7 cellular contexts compared by ENCODE assay signal in the genomic region with DNA sequence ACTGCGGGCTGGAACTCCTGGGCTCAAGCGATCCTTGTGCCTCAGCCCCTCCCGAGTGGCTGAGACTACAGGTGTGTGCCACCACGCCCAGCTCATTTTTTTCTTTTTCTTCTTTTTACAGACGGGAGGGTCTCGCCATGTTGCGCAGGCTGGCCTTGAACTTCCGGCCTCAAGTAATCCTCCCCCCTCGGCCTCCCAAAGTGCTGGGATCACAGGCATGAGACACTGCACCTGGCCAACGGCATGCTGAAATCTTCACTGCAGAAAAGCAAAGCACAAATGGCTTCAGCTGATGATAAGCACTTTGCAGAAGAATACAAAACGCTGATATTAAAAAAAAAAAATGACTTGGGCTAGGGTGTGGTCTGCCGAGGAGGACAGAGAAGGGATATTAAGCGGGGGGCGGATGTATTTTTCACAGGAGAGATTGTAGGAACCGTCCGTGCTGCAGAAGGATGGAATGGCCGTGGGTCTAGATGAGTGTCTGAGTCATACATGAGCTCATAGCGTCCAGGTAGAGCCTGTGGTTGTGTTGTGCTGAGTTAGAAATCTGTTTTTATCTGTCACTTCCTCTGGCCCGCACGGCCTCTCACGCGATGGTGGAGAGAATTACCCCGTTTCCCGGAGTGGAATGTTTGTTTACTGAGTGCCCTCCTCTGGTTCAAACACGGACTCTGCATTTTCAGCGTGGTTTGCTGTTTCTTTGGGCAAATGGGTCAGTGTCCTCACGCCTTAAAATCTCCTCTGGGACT. TPM values are rescaled to one million over a fixed set of nuclear protein-coding genes. Genes with fewer than 3 reads are reported as not detected.
DNase-seq lines count a peak whose midpoint lies in the region; ATAC-seq and TF ChIP-seq lines count a peak whose summit lies in the region.

No MANE protein-coding gene starts in this region.

- H3K4me1 ChIP-seq in uterus = no peaks in the 10 kb centered on the region

- no peaks in the 10 kb centered on the region for H3K27me3 ChIP-seq in uterus

- POLR2A ChIA-PET in activated naive CD8-positive, alpha-beta T cell treated with anti-CD3 and anti-CD28 coated beads, Interleukin-2, amount 10 ng/mL, durations not matched to agents 7 days and 5 days (lab: Charles Lee) = no interaction called here

- no peak overlapping the region for H3K27ac ChIP-seq in uterus

- DNase-seq in SIG-M5 (lab: John Stamatoyannopoulos, UW) (peak; percentile 0), G401 (ENCODE audit: low spot score) (no peak), uterus (no peak)
- peak; percentile 38 for DNase-seq in activated naive CD8-positive, alpha-beta T cell treated with anti-CD3 and anti-CD28 coated beads, Interleukin-2, amount 10 ng/mL, durations not matched to agents 7 days and 5 days
- peak; percentile 45 to 53 for DNase-seq in stimulated activated CD4-positive, alpha-beta T cell treated with anti-CD3 and anti-CD28 coated beads, Interleukin-4, amount 100 ng/mL, for 4 hours

- TF ChIP-seq CTCF in uterus (IDR thresholded peaks at IDR 0.05) = no peak

- no peak overlapping the region for H3K4me3 Mint-ChIP-seq in activated naive CD8-positive, alpha-beta T cell treated with anti-CD3 and anti-CD28 coated beads, Interleukin-2, amount 10 ng/mL, durations not matched to agents 7 days and 5 days

- intact Hi-C loops in uterus (cut with DNase I; ENCODE audit: low total_unique reads) = no loop called here

- no peaks in the 10 kb centered on the region for H3K27me3 Mint-ChIP-seq in activated naive CD8-positive, alpha-beta T cell treated with anti-CD3 and anti-CD28 coated beads, Interleukin-2, amount 10 ng/mL, durations not matched to agents 7 days and 5 days

- no peaks in the 10 kb centered on the region for H3K36me3 ChIP-seq in uterus

- H3K36me3 Mint-ChIP-seq in activated naive CD8-positive, alpha-beta T cell treated with anti-CD3 and anti-CD28 coated beads, Interleukin-2, amount 10 ng/mL, durations not matched to agents 7 days and 5 days = no peaks in the 10 kb centered on the region

- H3K9me3 Mint-ChIP-seq in activated naive CD8-positive, alpha-beta T cell treated with anti-CD3 and anti-CD28 coated beads, Interleukin-2, amount 10 ng/mL, durations not matched to agents 7 days and 5 days = no peaks in the 10 kb centered on the region

- no peak for TF ChIP-seq POLR2A in uterus (IDR thresholded peaks at IDR 0.05)

- H3K4me3 ChIP-seq in uterus = no peak overlapping the region

- peak overlapping the region; percentile 54 for H3K27ac Mint-ChIP-seq in activated naive CD8-positive, alpha-beta T cell treated with anti-CD3 and anti-CD28 coated beads, Interleukin-2, amount 10 ng/mL, durations not matched to agents 7 days and 5 days

- in situ Hi-C loops in G401 (cut with HindIII; ENCODE audit: low sequenced_read_pairs) = no loop called here

- no peaks in the 10 kb centered on the region for H3K9me3 ChIP-seq in uterus

- peaks cover 7% of the 10 kb centered on the region for H3K4me1 Mint-ChIP-seq in activated naive CD8-positive, alpha-beta T cell treated with anti-CD3 and anti-CD28 coated beads, Interleukin-2, amount 10 ng/mL, durations not matched to agents 7 days and 5 days

- ATAC-seq in GM18870 (IDR thresholded peaks at IDR 0.05; ENCODE audit: unreplicated experiment) (peak; percentile 88), HG02973 (IDR thresholded peaks at IDR 0.05; ENCODE audit: unreplicated experiment) (peak; percentile 83)
- peak; percentile 73 for ATAC-seq in activated naive CD8-positive, alpha-beta T cell treated with anti-CD3 and anti-CD28 coated beads, Interleukin-2, amount 10 ng/mL, durations not matched to agents 7 days and 5 days (ENCODE audit: low read depth)

RNA-seq across cellular contexts. Expression of a gene that starts 8.5 kb away (rescaled TPM):
- total RNA-seq in activated naive CD8-positive, alpha-beta T cell treated with anti-CD3 and anti-CD28 coated beads, Interleukin-2, amount 10 ng/mL, durations not matched to agents 7 days and 5 days = 10 to 100 TPM; 87.8 to 88.1 TPM
- 37.1 and 38.3 TPM in 2 replicates for total RNA-seq in G401 (2014; rRNA removed; shearing (Covaris generic))
- total RNA-seq in uterus = 10 to 100 TPM; 21.5 to 52.9 (median 29.6) TPM

RNA-seq across cellular contexts. Expression of a gene that starts 32.0 kb away (rescaled TPM):
- total RNA-seq in activated naive CD8-positive, alpha-beta T cell treated with anti-CD3 and anti-CD28 coated beads, Interleukin-2, amount 10 ng/mL, durations not matched to agents 7 days and 5 days = not detected
- not detected in 2 replicates for total RNA-seq in G401 (2014; rRNA removed; shearing (Covaris generic))
- total RNA-seq in uterus = 1 to 10 TPM in 1 of 4 donors, under 1 TPM in 1, not detected in 2; 0.21 to 2.6 TPM

RNA-seq across cellular contexts. Expression of a gene that starts 45.9 kb away (rescaled TPM):
- 10 to 100 TPM; 87.6 to 92.4 TPM for total RNA-seq in activated naive CD8-positive, alpha-beta T cell treated with anti-CD3 and anti-CD28 coated beads, Interleukin-2, amount 10 ng/mL, durations not matched to agents 7 days and 5 days
- under 0.01 TPM in 1 of 2 replicates, not detected in the other for total RNA-seq in G401 (2014; rRNA removed; shearing (Covaris generic))
- 1 to 10 TPM in 1 of 4 donors, under 1 TPM in 2, not detected in 1; 0.59 to 3.6 (median 0.90) TPM for total RNA-seq in uterus

Comparison
In these comparisons a context has a peak if more than half of its experiments do, and no peak if none do; other contexts are left out.
1. DNase-seq: peak in SIG-M5 (single experiment), activated naive CD8-positive, alpha-beta T cell treated with anti-CD3 and anti-CD28 coated beads, Interleukin-2, amount 10 ng/mL, durations not matched to agents 7 days and 5 days (single experiment) and stimulated activated CD4-positive, alpha-beta T cell treated with anti-CD3 and anti-CD28 coated beads, Interleukin-4, amount 100 ng/mL, for 4 hours (2 of 2); none in G401 (single experiment) and uterus (0 of 2).
2. RNA of a gene that starts 45.9 kb away (total RNA-seq): 87.6 to 92.4 TPM in activated naive CD8-positive, alpha-beta T cell treated with anti-CD3 and anti-CD28 coated beads, Interleukin-2, amount 10 ng/mL, durations not matched to agents 7 days and 5 days; 0.59 to 3.6 TPM in uterus and under 0.01 TPM in G401; every median in the first group is over 10 times any median in the second.
3. Peak in every context shown above with its lines, with median percentiles within 50 percentile points of each other: ATAC-seq.